ENCODE assay signal across 1 cellular context in the genomic region with DNA sequence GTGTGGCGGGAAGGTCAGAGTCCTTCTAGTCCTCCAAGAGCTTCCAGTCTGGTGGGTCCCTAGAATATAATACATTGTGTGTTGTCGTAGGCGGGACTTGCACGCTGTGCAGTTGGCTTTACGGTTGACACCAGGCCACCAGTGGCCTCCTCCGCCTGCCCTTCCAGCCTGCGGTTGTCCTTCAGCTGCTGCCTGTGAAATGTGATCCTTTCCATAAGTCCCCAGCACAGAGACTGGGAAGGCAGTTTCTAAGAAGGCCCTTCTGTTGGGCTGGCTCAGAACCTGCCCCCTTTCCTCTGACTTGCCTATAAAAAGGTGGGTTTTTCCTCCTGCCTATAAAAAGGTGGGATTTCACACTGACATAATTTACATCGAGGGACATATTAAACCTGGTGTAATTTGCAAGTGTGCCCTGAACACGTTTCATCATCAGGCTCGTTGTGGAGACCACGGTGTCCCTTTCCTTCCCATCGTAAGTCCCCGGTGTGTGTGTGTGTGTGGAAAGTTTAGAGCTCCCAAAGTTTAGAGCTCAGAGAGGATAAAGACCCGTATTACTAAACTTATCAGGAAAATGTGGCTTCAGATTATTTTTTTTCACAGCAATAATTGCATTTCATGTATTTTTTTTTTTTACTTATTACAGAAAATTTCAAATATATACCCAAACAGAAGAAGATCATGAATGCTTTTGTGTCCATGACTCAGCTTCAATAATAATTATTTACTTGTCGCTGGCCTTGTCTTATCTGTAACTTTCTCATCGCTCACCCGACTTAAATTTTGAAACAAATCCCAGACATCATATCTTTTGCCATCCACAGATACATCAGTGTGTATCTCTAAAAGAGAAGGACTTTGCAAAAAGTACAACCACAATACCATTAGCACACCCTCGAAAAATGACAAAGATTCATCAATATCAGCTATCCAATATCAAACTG.
TF ChIP-seq lines count a peak whose summit lies in the region.

No MANE protein-coding gene starts in this region.

TF ChIP-seq in K562, 482 proteins besides CTCF, POLR2A, EP300 and RAD21 (continues in another document):
- TF ChIP-seq TAF1 (IDR thresholded peaks at IDR 0.05; ENCODE audit: control insufficient read depth, extremely low read depth, insufficient read depth, low read length, severe bottlenecking) (peak; percentile 97), BRD9 (IDR thresholded peaks at IDR 0.05; ENCODE audit: low read depth, partially characterized antibody) (peak; percentile 71), BHLHE40 (IDR thresholded peaks at IDR 0.05; ENCODE audit: low read length) (peak; percentile 46), ZNF217 (CRISPR knock-in tag; IDR thresholded peaks at IDR 0.05) (no peak), NFYB (IDR thresholded peaks at IDR 0.05; ENCODE audit: extremely low read depth, insufficient read length) (no peak), MTA1 (IDR thresholded peaks at IDR 0.05; ENCODE audit: borderline replicate concordance) (no peak; the same call in 1 of the 2 replicates), KDM2B (CRISPR knock-in tag; IDR thresholded peaks at IDR 0.05) (no peak), TRIM28 (IDR thresholded peaks at IDR 0.05) (0 out of 2 replicates have a peak, but pooled peaks have one; percentile 28), SRF (CRISPR knock-in tag; IDR thresholded peaks at IDR 0.05) (no peak), ZNF586 (CRISPR knock-in tag; conservative IDR thresholded peaks at IDR 0.05) (no peak), TAF7 (tag; IDR thresholded peaks at IDR 0.05) (peak; percentile 69; the same call in 1 of the 2 replicates), RNF2 (IDR thresholded peaks at IDR 0.05) (peak; percentile 89), SRSF9 (IDR thresholded peaks at IDR 0.05; ENCODE audit: borderline replicate concordance, low read depth, low read length) (no peak), ZKSCAN1 (IDR thresholded peaks at IDR 0.05; ENCODE audit: low read depth, low read length) (peak; percentile 70; the same call in 1 of the 2 replicates), HNRNPLL (IDR thresholded peaks at IDR 0.05; ENCODE audit: low read depth, low read length, poor library complexity, severe bottlenecking) (no peak), ZNF165 (CRISPR knock-in tag; IDR thresholded peaks at IDR 0.05; ENCODE audit: borderline replicate concordance) (no peak), PML (IDR thresholded peaks at IDR 0.05; ENCODE audit: low read length) (0 out of 2 replicates have a peak, but pooled peaks have one; percentile 15), L3MBTL2 (IDR thresholded peaks at IDR 0.05) (peak; percentile 71), GATAD2B (IDR thresholded peaks at IDR 0.05; ENCODE audit: borderline replicate concordance) (no peak), LCOR (CRISPR knock-in tag; IDR thresholded peaks at IDR 0.05) (0 out of 2 replicates have a peak, but pooled peaks have one; percentile 25), FIP1L1 (IDR thresholded peaks at IDR 0.05; ENCODE audit: low read depth, low read length, poor library complexity, severe bottlenecking) (no peak), RB1 (IDR thresholded peaks at IDR 0.05; ENCODE audit: low read depth) (no peak), SP1 (CRISPR knock-in tag; IDR thresholded peaks at IDR 0.05) (no peak), ZFX (CRISPR knock-in tag; IDR thresholded peaks at IDR 0.05) (peak; percentile 45; the same call in 1 of the 2 replicates), ZNF699 (CRISPR knock-in tag; IDR thresholded peaks at IDR 0.05; ENCODE audit: insufficient replicate concordance) (no peak), NEUROD1 (IDR thresholded peaks at IDR 0.05; ENCODE audit: borderline replicate concordance, low read depth, low read length, partially characterized antibody) (peak; percentile 36), ARID1B (IDR thresholded peaks at IDR 0.05) (peak; percentile 39; the same call in 1 of the 2 replicates), SUPT5H (IDR thresholded peaks at IDR 0.05) (0 out of 2 replicates have a peak, but pooled peaks have one; percentile 25), SNRNP70 (optimal IDR thresholded peaks at IDR 0.05; ENCODE audit: low read depth, low read length) (no peak), ZNF140 (CRISPR knock-in tag; IDR thresholded peaks at IDR 0.05) (no peak), CTBP1 (IDR thresholded peaks at IDR 0.05; ENCODE audit: borderline replicate concordance) (peak; percentile 22; the same call in 1 of the 2 replicates), HNRNPH1 (optimal IDR thresholded peaks at IDR 0.05; ENCODE audit: low read depth, low read length) (no peak), ZNF436 (CRISPR knock-in tag; IDR thresholded peaks at IDR 0.05) (no peak), SAP30 (IDR thresholded peaks at IDR 0.05; ENCODE audit: borderline replicate concordance, insufficient read depth, low read depth, low read length, poor library complexity, severe bottlenecking) (no peak), KDM5B (IDR thresholded peaks at IDR 0.05; ENCODE audit: insufficient replicate concordance, low read depth, low read length) (no peak), ZC3H8 (IDR thresholded peaks at IDR 0.05) (no peak), ILK (tag; IDR thresholded peaks at IDR 0.05; ENCODE audit: borderline replicate concordance, low read depth) (no peak), POLR3A (IDR thresholded peaks at IDR 0.05; ENCODE audit: borderline replicate concordance, extremely low read depth, insufficient read depth, insufficient read length) (no peak), CBX3 (IDR thresholded peaks at IDR 0.05; ENCODE audit: borderline replicate concordance in 1 of 2, low read length in 2 of 2) (peak in 1 of 2 experiments; percentile 83; a peak in 1 of 3 replicates), MBD2 (IDR thresholded peaks at IDR 0.05; ENCODE audit: borderline replicate concordance, low read depth) (peak; percentile 29; the same call in 1 of the 2 replicates), TEAD1 (CRISPR knock-in tag; IDR thresholded peaks at IDR 0.05) (no peak), ADNP (tag; IDR thresholded peaks at IDR 0.05) (peak; percentile 38; the same call in 1 of the 2 replicates), RBBP5 (IDR thresholded peaks at IDR 0.05; ENCODE audit: borderline replicate concordance, insufficient read depth, low read length, poor library complexity, severe bottlenecking) (peak; percentile 68), ASH1L (IDR thresholded peaks at IDR 0.05; ENCODE audit: borderline replicate concordance, low read depth, partially characterized antibody) (peak; percentile 16), JUN (IDR thresholded peaks at IDR 0.05; ENCODE audit: borderline replicate concordance, low read depth, low read length) (no peak), JUN (CRISPR knock-in tag; IDR thresholded peaks at IDR 0.05; ENCODE audit: borderline replicate concordance) (no peak), TCF7 (IDR thresholded peaks at IDR 0.05; ENCODE audit: borderline replicate concordance) (no peak), NR4A1 (CRISPR knock-in tag; IDR thresholded peaks at IDR 0.05) (no peak), NR4A1 (tag; IDR thresholded peaks at IDR 0.05) (no peak), EZH2 (IDR thresholded peaks at IDR 0.05; ENCODE audit: borderline replicate concordance, low read depth, low read length) (no peak), ZNF23 (CRISPR knock-in tag; IDR thresholded peaks at IDR 0.05) (no peak), MEF2A (IDR thresholded peaks at IDR 0.05; ENCODE audit: control insufficient read depth, low read depth, low read length) (no peak)
- TF ChIP-seq, protein P1, sequence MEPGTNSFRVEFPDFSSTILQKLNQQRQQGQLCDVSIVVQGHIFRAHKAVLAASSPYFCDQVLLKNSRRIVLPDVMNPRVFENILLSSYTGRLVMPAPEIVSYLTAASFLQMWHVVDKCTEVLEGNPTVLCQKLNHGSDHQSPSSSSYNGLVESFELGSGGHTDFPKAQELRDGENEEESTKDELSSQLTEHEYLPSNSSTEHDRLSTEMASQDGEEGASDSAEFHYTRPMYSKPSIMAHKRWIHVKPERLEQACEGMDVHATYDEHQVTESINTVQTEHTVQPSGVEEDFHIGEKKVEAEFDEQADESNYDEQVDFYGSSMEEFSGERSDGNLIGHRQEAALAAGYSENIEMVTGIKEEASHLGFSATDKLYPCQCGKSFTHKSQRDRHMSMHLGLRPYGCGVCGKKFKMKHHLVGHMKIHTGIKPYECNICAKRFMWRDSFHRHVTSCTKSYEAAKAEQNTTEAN (CRISPR knock-in tag; IDR thresholded peaks at IDR 0.05), result no peak
- TF ChIP-seq, protein P2, sequence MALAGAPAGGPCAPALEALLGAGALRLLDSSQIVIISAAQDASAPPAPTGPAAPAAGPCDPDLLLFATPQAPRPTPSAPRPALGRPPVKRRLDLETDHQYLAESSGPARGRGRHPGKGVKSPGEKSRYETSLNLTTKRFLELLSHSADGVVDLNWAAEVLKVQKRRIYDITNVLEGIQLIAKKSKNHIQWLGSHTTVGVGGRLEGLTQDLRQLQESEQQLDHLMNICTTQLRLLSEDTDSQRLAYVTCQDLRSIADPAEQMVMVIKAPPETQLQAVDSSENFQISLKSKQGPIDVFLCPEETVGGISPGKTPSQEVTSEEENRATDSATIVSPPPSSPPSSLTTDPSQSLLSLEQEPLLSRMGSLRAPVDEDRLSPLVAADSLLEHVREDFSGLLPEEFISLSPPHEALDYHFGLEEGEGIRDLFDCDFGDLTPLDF (CRISPR knock-in tag; IDR thresholded peaks at IDR 0.05), result no peak
- TF ChIP-seq, protein P3, sequence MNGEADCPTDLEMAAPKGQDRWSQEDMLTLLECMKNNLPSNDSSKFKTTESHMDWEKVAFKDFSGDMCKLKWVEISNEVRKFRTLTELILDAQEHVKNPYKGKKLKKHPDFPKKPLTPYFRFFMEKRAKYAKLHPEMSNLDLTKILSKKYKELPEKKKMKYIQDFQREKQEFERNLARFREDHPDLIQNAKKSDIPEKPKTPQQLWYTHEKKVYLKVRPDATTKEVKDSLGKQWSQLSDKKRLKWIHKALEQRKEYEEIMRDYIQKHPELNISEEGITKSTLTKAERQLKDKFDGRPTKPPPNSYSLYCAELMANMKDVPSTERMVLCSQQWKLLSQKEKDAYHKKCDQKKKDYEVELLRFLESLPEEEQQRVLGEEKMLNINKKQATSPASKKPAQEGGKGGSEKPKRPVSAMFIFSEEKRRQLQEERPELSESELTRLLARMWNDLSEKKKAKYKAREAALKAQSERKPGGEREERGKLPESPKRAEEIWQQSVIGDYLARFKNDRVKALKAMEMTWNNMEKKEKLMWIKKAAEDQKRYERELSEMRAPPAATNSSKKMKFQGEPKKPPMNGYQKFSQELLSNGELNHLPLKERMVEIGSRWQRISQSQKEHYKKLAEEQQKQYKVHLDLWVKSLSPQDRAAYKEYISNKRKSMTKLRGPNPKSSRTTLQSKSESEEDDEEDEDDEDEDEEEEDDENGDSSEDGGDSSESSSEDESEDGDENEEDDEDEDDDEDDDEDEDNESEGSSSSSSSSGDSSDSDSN (IDR thresholded peaks at IDR 0.05; ENCODE audit: borderline replicate concordance in 1 of 2, low read depth in 2 of 2, low read length in 2 of 2), result peak; percentile 71 to 93; a peak in 3 of 4 replicates
- TF ChIP-seq, protein P4, sequence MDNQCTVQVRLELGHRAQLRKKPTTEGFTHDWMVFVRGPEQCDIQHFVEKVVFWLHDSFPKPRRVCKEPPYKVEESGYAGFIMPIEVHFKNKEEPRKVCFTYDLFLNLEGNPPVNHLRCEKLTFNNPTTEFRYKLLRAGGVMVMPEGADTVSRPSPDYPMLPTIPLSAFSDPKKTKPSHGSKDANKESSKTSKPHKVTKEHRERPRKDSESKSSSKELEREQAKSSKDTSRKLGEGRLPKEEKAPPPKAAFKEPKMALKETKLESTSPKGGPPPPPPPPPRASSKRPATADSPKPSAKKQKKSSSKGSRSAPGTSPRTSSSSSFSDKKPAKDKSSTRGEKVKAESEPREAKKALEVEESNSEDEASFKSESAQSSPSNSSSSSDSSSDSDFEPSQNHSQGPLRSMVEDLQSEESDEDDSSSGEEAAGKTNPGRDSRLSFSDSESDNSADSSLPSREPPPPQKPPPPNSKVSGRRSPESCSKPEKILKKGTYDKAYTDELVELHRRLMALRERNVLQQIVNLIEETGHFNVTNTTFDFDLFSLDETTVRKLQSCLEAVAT (IDR thresholded peaks at IDR 0.05), result 0 out of 4 replicates have a peak, but pooled peaks of 1 of the 2 experiments have one; percentile 8
- TF ChIP-seq, protein P5, sequence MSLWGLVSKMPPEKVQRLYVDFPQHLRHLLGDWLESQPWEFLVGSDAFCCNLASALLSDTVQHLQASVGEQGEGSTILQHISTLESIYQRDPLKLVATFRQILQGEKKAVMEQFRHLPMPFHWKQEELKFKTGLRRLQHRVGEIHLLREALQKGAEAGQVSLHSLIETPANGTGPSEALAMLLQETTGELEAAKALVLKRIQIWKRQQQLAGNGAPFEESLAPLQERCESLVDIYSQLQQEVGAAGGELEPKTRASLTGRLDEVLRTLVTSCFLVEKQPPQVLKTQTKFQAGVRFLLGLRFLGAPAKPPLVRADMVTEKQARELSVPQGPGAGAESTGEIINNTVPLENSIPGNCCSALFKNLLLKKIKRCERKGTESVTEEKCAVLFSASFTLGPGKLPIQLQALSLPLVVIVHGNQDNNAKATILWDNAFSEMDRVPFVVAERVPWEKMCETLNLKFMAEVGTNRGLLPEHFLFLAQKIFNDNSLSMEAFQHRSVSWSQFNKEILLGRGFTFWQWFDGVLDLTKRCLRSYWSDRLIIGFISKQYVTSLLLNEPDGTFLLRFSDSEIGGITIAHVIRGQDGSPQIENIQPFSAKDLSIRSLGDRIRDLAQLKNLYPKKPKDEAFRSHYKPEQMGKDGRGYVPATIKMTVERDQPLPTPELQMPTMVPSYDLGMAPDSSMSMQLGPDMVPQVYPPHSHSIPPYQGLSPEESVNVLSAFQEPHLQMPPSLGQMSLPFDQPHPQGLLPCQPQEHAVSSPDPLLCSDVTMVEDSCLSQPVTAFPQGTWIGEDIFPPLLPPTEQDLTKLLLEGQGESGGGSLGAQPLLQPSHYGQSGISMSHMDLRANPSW (CRISPR knock-in tag; IDR thresholded peaks at IDR 0.05), result peak; percentile 20; the same call in 1 of the 2 replicates
- TF ChIP-seq, protein P6, sequence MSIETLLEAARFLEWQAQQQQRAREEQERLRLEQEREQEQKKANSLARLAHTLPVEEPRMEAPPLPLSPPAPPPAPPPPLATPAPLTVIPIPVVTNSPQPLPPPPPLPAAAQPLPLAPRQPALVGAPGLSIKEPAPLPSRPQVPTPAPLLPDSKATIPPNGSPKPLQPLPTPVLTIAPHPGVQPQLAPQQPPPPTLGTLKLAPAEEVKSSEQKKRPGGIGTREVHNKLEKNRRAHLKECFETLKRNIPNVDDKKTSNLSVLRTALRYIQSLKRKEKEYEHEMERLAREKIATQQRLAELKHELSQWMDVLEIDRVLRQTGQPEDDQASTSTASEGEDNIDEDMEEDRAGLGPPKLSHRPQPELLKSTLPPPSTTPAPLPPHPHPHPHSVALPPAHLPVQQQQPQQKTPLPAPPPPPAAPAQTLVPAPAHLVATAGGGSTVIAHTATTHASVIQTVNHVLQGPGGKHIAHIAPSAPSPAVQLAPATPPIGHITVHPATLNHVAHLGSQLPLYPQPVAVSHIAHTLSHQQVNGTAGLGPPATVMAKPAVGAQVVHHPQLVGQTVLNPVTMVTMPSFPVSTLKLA (conservative IDR thresholded peaks at IDR 0.05), result peak; percentile 38 to 65; a peak in 2 of 4 replicates
- TF ChIP-seq, protein P7, sequence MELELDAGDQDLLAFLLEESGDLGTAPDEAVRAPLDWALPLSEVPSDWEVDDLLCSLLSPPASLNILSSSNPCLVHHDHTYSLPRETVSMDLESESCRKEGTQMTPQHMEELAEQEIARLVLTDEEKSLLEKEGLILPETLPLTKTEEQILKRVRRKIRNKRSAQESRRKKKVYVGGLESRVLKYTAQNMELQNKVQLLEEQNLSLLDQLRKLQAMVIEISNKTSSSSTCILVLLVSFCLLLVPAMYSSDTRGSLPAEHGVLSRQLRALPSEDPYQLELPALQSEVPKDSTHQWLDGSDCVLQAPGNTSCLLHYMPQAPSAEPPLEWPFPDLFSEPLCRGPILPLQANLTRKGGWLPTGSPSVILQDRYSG (tag; conservative IDR thresholded peaks at IDR 0.05; ENCODE audit: low read depth), result 0 out of 2 replicates have a peak, but pooled peaks have one; percentile 21
